19 cellular contexts compared by ENCODE assay signal in the genomic region with DNA sequence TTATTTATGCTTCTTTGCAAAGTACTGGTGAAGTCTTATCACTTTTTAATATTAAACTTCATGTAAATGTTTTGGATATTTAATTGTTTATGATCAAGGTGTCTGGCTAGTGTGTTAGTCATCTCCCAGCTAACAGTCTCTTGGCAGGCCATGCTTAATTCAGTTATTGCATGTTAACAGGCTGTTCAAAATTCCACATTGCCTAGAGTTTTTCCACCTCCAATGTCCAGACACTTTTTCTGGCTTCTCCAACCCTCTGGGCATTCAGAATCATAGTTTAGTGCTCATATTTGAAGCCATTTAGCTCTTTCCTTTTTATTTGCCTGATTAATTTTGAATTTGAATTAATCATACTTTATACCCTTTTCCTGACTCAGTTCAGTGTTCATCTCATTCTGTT.
A peak's percentile ranks its signal among the peaks of the same experiment; 100 is the strongest.
DNase-seq lines count a peak whose midpoint lies in the region; ATAC-seq and TF ChIP-seq lines count a peak whose summit lies in the region.
"Had no signal": no experiment of that assay in that cellular context is flagged by ENCODE, and none has a peak within 500 bp of the region (broad histone marks: within the 10 kb centered on the region; RNA-seq: fewer than 3 reads in every experiment).

No MANE protein-coding gene starts in this region.

- H3K27me3 ChIP-seq in upper lobe of right lung, result no peaks in the 10 kb centered on the region
- H3K27me3 ChIP-seq: right lobe of liver had no signal

- H3K27ac ChIP-seq in upper lobe of right lung, result peak overlapping the region; percentile 38
- H3K27ac ChIP-seq: left ventricle myocardium inferior, right lobe of liver had no signal

- no peaks in the 10 kb centered on the region for H3K27me3 Mint-ChIP-seq in activated CD4-positive, alpha-beta T cell treated with anti-CD3 and anti-CD28 coated beads for 36 hours
- H3K27me3 Mint-ChIP-seq: type B pancreatic cell had no signal

- H3K4me3 Mint-ChIP-seq in activated CD4-positive, alpha-beta T cell treated with anti-CD3 and anti-CD28 coated beads for 36 hours, result no peak overlapping the region
- H3K4me3 Mint-ChIP-seq: activated T-helper 1 cell treated with anti-CD3 and anti-CD28 coated beads, Interleukin-12 subunit alpha, Interleukin-12 subunit beta, Interleukin-2, Interleukin-4 antibody, amounts not matched to agents 30 ng/mL and 10 ng/mL and 1 ng/mL, durations not matched to agents 14 hours and 24 hours and 36 hours; type B pancreatic cell had no signal

- CTCF ChIA-PET in activated CD4-positive, alpha-beta T cell treated with anti-CD3 and anti-CD28 coated beads for 36 hours (lab: Charles Lee), result interaction anchor here (0.6 to 0.9 kb wide), 2 partner anchors 25 to 50 kb away, joined by 3 to 4 read pairs; no protein-coding TSS in a partner anchor

- intact Hi-C loops in activated CD4-positive, alpha-beta T cell treated with anti-CD3 and anti-CD28 coated beads for 36 hours (cut with DNase I, micrococcal nuclease), result no loop called here
- intact Hi-C loops in upper lobe of right lung (cut with DNase I), result no loop called here

- H3K9me3 ChIP-seq in upper lobe of right lung, result no peaks in the 10 kb centered on the region
- H3K9me3 ChIP-seq: HAP-1, left ventricle myocardium inferior, right lobe of liver had no signal

- H3K27ac Mint-ChIP-seq in activated CD4-positive, alpha-beta T cell treated with anti-CD3 and anti-CD28 coated beads for 36 hours, result peak overlapping the region; percentile 39
- H3K27ac Mint-ChIP-seq: activated T-helper 1 cell treated with anti-CD3 and anti-CD28 coated beads, Interleukin-12 subunit alpha, Interleukin-12 subunit beta, Interleukin-2, Interleukin-4 antibody, amounts not matched to agents 30 ng/mL and 10 ng/mL and 1 ng/mL, durations not matched to agents 14 hours and 24 hours and 36 hours; type B pancreatic cell had no signal

- H3K4me1 ChIP-seq in upper lobe of right lung, result peaks cover 12% of the 10 kb centered on the region
- H3K4me1 ChIP-seq: HAP-1, right lobe of liver had no signal

- no peaks in the 10 kb centered on the region for H3K9me3 Mint-ChIP-seq in activated CD4-positive, alpha-beta T cell treated with anti-CD3 and anti-CD28 coated beads for 36 hours (ENCODE audit: low read depth)
- H3K9me3 Mint-ChIP-seq: activated T-helper 1 cell treated with anti-CD3 and anti-CD28 coated beads, Interleukin-12 subunit alpha, Interleukin-12 subunit beta, Interleukin-2, Interleukin-4 antibody, amounts not matched to agents 30 ng/mL and 10 ng/mL and 1 ng/mL, durations not matched to agents 14 hours and 24 hours and 36 hours had no signal

- ATAC-seq in activated CD4-positive, alpha-beta T cell treated with anti-CD3 and anti-CD28 coated beads for 36 hours, result no peak
- ATAC-seq in upper lobe of right lung, result no peak
- no peak for ATAC-seq in GM18870 (IDR thresholded peaks at IDR 0.05; ENCODE audit: unreplicated experiment)

- H3K4me3 ChIP-seq in astrocyte of the spinal cord (ENCODE audit: low read depth, low read length) (no peak overlapping the region), upper lobe of right lung (no peak overlapping the region)
- H3K4me3 ChIP-seq: HAP-1, left ventricle myocardium inferior, right lobe of liver had no signal

- H3K36me3 Mint-ChIP-seq in activated CD4-positive, alpha-beta T cell treated with anti-CD3 and anti-CD28 coated beads for 36 hours (ENCODE audit: low read depth), result peaks cover 19% of the 10 kb centered on the region

- peaks cover 49% of the 10 kb centered on the region for H3K4me1 Mint-ChIP-seq in activated CD4-positive, alpha-beta T cell treated with anti-CD3 and anti-CD28 coated beads for 36 hours

- in situ Hi-C loops in astrocyte of the spinal cord (cut with HindIII; ENCODE audit: low sequenced_read_pairs), result no loop called here

- no peak for DNase-seq in activated CD4-positive, alpha-beta T cell treated with anti-CD3 and anti-CD28 coated beads for 36 hours
- DNase-seq in activated CD4-positive, alpha-beta T cell treated with anti-CD3 and anti-CD28 coated beads for 48 hours, result no peak
- DNase-seq in astrocyte of the spinal cord (ENCODE audit: low read depth, low spot score) (peak; percentile 30), lung microvascular endothelial cell (ENCODE audit: low read depth in 2 of 2) (peak; percentile 12 to 28), upper lobe of right lung (no peak), NCI-H2029 (lab: John Stamatoyannopoulos, UW) (no peak), DMS153 treated with DMSO at 0.1 percent for 48 hours (lab: John Stamatoyannopoulos, UW; ENCODE audit: unreplicated experiment) (no peak)
- DNase-seq: activated CD4-positive, alpha-beta T cell treated with anti-CD3 and anti-CD28 coated beads for 1 hour; glutamatergic neuron; left ventricle myocardium inferior; NCI-H146; occipital lobe; right lobe of liver; stimulated activated CD4-positive, alpha-beta T cell treated with anti-CD3 and anti-CD28 coated beads, Interleukin-1b, Interleukin-23, amount 100 ng/mL, for 48 hours; stimulated activated naive CD4-positive, alpha-beta T cell had no signal

- peaks cover 15% of the 10 kb centered on the region for H3K36me3 ChIP-seq in upper lobe of right lung

- POLR2A ChIA-PET in activated CD4-positive, alpha-beta T cell treated with anti-CD3 and anti-CD28 coated beads for 36 hours (lab: Charles Lee), result interaction anchor here (0.5 kb wide), 1 partner anchor 17 kb away, joined by 3 read pairs; no protein-coding TSS in a partner anchor

- TF ChIP-seq CTCF in astrocyte of the spinal cord (IDR thresholded peaks at IDR 0.05; ENCODE audit: low read depth, low read length), result no peak
- no peak for TF ChIP-seq CTCF in upper lobe of right lung (IDR thresholded peaks at IDR 0.05)

Comparison
In these comparisons a context has a peak if more than half of its experiments do, and no peak if none do; other contexts are left out.
1. DNase-seq: peak in astrocyte of the spinal cord (single experiment) and lung microvascular endothelial cell (2 of 2); none in activated CD4-positive, alpha-beta T cell treated with anti-CD3 and anti-CD28 coated beads for 36 hours (single experiment), activated CD4-positive, alpha-beta T cell treated with anti-CD3 and anti-CD28 coated beads for 48 hours (single experiment), upper lobe of right lung (single experiment), NCI-H2029 (single experiment) and DMS153 treated with DMSO at 0.1 percent for 48 hours (single experiment).